Comparison of ENCODE assay signal across 27 cellular contexts in the genomic region with DNA sequence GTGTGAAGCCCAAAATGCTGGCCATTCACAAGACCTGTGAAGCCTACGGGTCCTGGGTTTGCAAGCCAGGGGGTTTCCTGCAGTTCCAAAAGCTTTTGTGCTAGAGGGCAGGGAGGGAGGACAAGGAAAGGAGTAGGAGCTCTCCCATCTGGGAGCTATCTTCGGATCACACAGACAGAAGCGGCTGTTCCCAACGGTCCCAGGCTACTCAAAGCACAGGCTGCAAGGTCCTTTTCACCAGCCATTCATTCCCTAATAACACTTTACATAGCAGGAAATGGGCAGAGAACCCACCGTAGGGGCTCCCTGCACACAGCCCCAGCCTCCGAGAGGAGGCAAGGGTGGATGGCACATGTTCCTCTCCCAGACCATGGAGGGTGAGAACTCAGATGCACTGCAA.
"Had no signal": no experiment of that assay in that cellular context is flagged by ENCODE, and none has a peak within 500 bp of the region (broad histone marks: within the 10 kb centered on the region; RNA-seq: fewer than 3 reads in every experiment).

No MANE protein-coding gene starts in this region.

- H3K4me3 ChIP-seq: colonic mucosa, gastrocnemius medialis, heart left ventricle, hepatocyte, lower lobe of right lung, prostate gland, right atrium auricular region, smooth muscle cell, suprapubic skin, transverse colon, upper lobe of right lung, uterus had no signal

- H3K27ac ChIP-seq: colonic mucosa, gastrocnemius medialis, heart left ventricle, hepatocyte, lower lobe of right lung, prostate gland, right atrium auricular region, suprapubic skin, transverse colon, upper lobe of right lung, uterus had no signal

- H3K27ac Mint-ChIP-seq: dendritic cell treated with granulocyte-macrophage colony-stimulating factor and Interleukin-4, amounts not matched to agents 40 ng/mL and 50 ng/mL, for 4 days; natural killer cell; stimulated activated naive CD8-positive, alpha-beta T cell treated with anti-CD3 and anti-CD28 coated beads, Interleukin-15, amount 100 ng/mL, for 72 hours had no signal

- H3K79me2 ChIP-seq: hepatocyte had no signal

- H3K9me3 ChIP-seq: colonic mucosa, gastrocnemius medialis, heart left ventricle, lower lobe of right lung, prostate gland, right atrium auricular region, suprapubic skin, transverse colon, upper lobe of right lung, uterus had no signal

- H3K4me2 ChIP-seq: hepatocyte, smooth muscle cell had no signal

- H3K9me3 Mint-ChIP-seq: dendritic cell treated with granulocyte-macrophage colony-stimulating factor and Interleukin-4, amounts not matched to agents 40 ng/mL and 50 ng/mL, for 4 days; natural killer cell; neural crest cell; stimulated activated naive CD8-positive, alpha-beta T cell treated with anti-CD3 and anti-CD28 coated beads, Interleukin-15, amount 100 ng/mL, for 72 hours had no signal

- H3K4me1 Mint-ChIP-seq: natural killer cell had no signal

- ATAC-seq: gastrocnemius medialis; heart left ventricle; left colon; left ventricle myocardium superior; lower lobe of right lung; natural killer cell; sciatic nerve; stimulated activated naive CD8-positive, alpha-beta T cell treated with anti-CD3 and anti-CD28 coated beads, Interleukin-15, amount 100 ng/mL, for 72 hours; upper lobe of right lung had no signal

- H3K4me1 ChIP-seq: colonic mucosa, gastrocnemius medialis, lower lobe of right lung, prostate gland, right atrium auricular region, suprapubic skin, transverse colon, upper lobe of right lung, uterus had no signal

- DNase-seq: colonic mucosa; effector CD8-positive, alpha-beta T cell; erythroblast; gastrocnemius medialis; heart left ventricle; left colon; left ventricle myocardium superior; lower lobe of right lung; natural killer cell; nucleus accumbens; stimulated activated CD4-positive, alpha-beta T cell treated with anti-CD3 and anti-CD28 coated beads, Interleukin-12 subunit alpha, Interleukin-12 subunit beta, amount 100 ng/mL, for 4 hours; stimulated activated CD4-positive, alpha-beta T cell treated with anti-CD3 and anti-CD28 coated beads, Interleukin-1b, Interleukin-23, amount 100 ng/mL, for 48 hours; stimulated activated CD4-positive, alpha-beta T cell treated with anti-CD3 and anti-CD28 coated beads, Interleukin-4, amount 100 ng/mL, for 1 hour; stimulated activated CD8-positive, alpha-beta memory T cell treated with anti-CD3 and anti-CD28 coated beads, Interleukin-4, amount 100 ng/mL, for 48 hours; stimulated activated naive CD4-positive, alpha-beta T cell; stimulated activated naive CD8-positive, alpha-beta T cell treated with anti-CD3 and anti-CD28 coated beads, Interleukin-15, amount 100 ng/mL, for 72 hours; transverse colon; upper lobe of right lung; uterus had no signal

- H3K36me3 ChIP-seq: colonic mucosa, gastrocnemius medialis, heart left ventricle, lower lobe of right lung, prostate gland, right atrium auricular region, suprapubic skin, transverse colon, upper lobe of right lung, uterus had no signal

- H3K4me3 Mint-ChIP-seq: dendritic cell treated with granulocyte-macrophage colony-stimulating factor and Interleukin-4, amounts not matched to agents 40 ng/mL and 50 ng/mL, for 4 days; natural killer cell; neural crest cell; stimulated activated naive CD8-positive, alpha-beta T cell treated with anti-CD3 and anti-CD28 coated beads, Interleukin-15, amount 100 ng/mL, for 72 hours had no signal

- H3K36me3 Mint-ChIP-seq: natural killer cell had no signal

- H3K27me3 Mint-ChIP-seq: dendritic cell treated with granulocyte-macrophage colony-stimulating factor and Interleukin-4, amounts not matched to agents 40 ng/mL and 50 ng/mL, for 4 days; stimulated activated naive CD8-positive, alpha-beta T cell treated with anti-CD3 and anti-CD28 coated beads, Interleukin-15, amount 100 ng/mL, for 72 hours had no signal

- H2AFZ ChIP-seq: hepatocyte had no signal

- H3K27me3 ChIP-seq: colonic mucosa, gastrocnemius medialis, heart left ventricle, hepatocyte, right atrium auricular region, suprapubic skin, transverse colon, upper lobe of right lung, uterus had no signal
